ENCODE assay signal across 21 cellular contexts in genomic region chr17:59601130-59601529, GRCh38. TPM values are rescaled to one million over a fixed set of nuclear protein-coding genes. Genes with fewer than 3 reads are reported as not detected.
DNase-seq lines count a peak whose midpoint lies in the region; ATAC-seq and TF ChIP-seq lines count a peak whose summit lies in the region.
"Had no signal": no experiment of that assay in that cellular context is flagged by ENCODE, and none has a peak within 500 bp of the region (broad histone marks: within the 10 kb centered on the region; RNA-seq: fewer than 3 reads in every experiment).

No MANE protein-coding gene starts in this region.

- no peaks in the 10 kb centered on the region for H3K36me3 ChIP-seq in mucosa of descending colon (ENCODE audit: low read depth)
- H3K36me3 ChIP-seq: breast epithelium had no signal

- H3K27ac Mint-ChIP-seq in activated naive CD4-positive, alpha-beta T cell treated with anti-CD3 and anti-CD28 coated beads, Interleukin-2, amount 50 U/mL, for 72 hours, result peak overlapping the region; percentile 12 to 92
- H3K27ac Mint-ChIP-seq in stimulated activated effector memory CD8-positive, alpha-beta T cell treated with anti-CD3 and anti-CD28 coated beads, Interleukin-12 subunit alpha, Interleukin-12 subunit beta, amount 100 ng/mL, for 72 hours, result no peak overlapping the region
- H3K27ac Mint-ChIP-seq: GM23338 had no signal

- H3K36me3 Mint-ChIP-seq in activated naive CD4-positive, alpha-beta T cell treated with anti-CD3 and anti-CD28 coated beads, Interleukin-2, amount 50 U/mL, for 72 hours, result peaks cover 0 to 31% of the 10 kb centered on the region in 2 donors
- H3K36me3 Mint-ChIP-seq in stimulated activated effector memory CD8-positive, alpha-beta T cell treated with anti-CD3 and anti-CD28 coated beads, Interleukin-12 subunit alpha, Interleukin-12 subunit beta, amount 100 ng/mL, for 72 hours, result peaks cover 64% of the 10 kb centered on the region

- no peaks in the 10 kb centered on the region for H3K9me3 ChIP-seq in mucosa of descending colon
- H3K9me3 ChIP-seq: breast epithelium, pancreas, suprapubic skin had no signal

- DNase-seq in activated naive CD4-positive, alpha-beta T cell treated with anti-CD3 and anti-CD28 coated beads, Interleukin-2, amount 50 U/mL, for 72 hours (ENCODE audit: low spot score in 2 of 2), result peak in 1 of 2 donors; percentile 50
- DNase-seq in activated naive CD4-positive, alpha-beta T cell treated with anti-CD3 and anti-CD28 coated beads, Interleukin-2, amount 50 U/mL, for 16 hours, result no peak
- no peak for DNase-seq in stimulated activated effector memory CD8-positive, alpha-beta T cell treated with anti-CD3 and anti-CD28 coated beads, Interleukin-12 subunit alpha, Interleukin-12 subunit beta, amount 100 ng/mL, for 72 hours (ENCODE audit: low spot score in 2 of 2)
- DNase-seq in mucosa of descending colon (no peak), DMS53 treated with DMSO at 0.1 percent for 48 hours (lab: John Stamatoyannopoulos, UW; ENCODE audit: unreplicated experiment) (no peak), ecto neural progenitor cell (ENCODE audit: low spot score) (no peak)
- DNase-seq: CD8-positive, alpha-beta memory T cell; DND-41; hippocampal formation; KG1; mammary epithelial cell; naive B cell; NCI-H2029; NK-92 treated with Interleukin-12 subunit alpha and Interleukin-12 subunit beta, amount 100 ng/mL, for 24 hours; pancreas; SW 1271 had no signal

- ATAC-seq in activated naive CD4-positive, alpha-beta T cell treated with anti-CD3 and anti-CD28 coated beads, Interleukin-2, amount 50 U/mL, for 72 hours, result peak; percentile 92 to 100
- ATAC-seq in GM18870 (IDR thresholded peaks at IDR 0.05; ENCODE audit: unreplicated experiment), result peak; percentile 58
- ATAC-seq in HG03575 (IDR thresholded peaks at IDR 0.05; ENCODE audit: extremely low read depth, insufficient number of reproducible peaks, low FRiP score, unreplicated experiment), result peak; percentile 39
- peak; percentile 98 for ATAC-seq in stimulated activated effector memory CD8-positive, alpha-beta T cell treated with anti-CD3 and anti-CD28 coated beads, Interleukin-12 subunit alpha, Interleukin-12 subunit beta, amount 100 ng/mL, for 72 hours
- ATAC-seq in mucosa of descending colon, result no peak
- ATAC-seq: GM23338, pancreas had no signal

- H3K9me3 Mint-ChIP-seq in activated naive CD4-positive, alpha-beta T cell treated with anti-CD3 and anti-CD28 coated beads, Interleukin-2, amount 50 U/mL, for 72 hours, result no peaks in the 10 kb centered on the region
- H3K9me3 Mint-ChIP-seq in stimulated activated effector memory CD8-positive, alpha-beta T cell treated with anti-CD3 and anti-CD28 coated beads, Interleukin-12 subunit alpha, Interleukin-12 subunit beta, amount 100 ng/mL, for 72 hours, result no peaks in the 10 kb centered on the region
- H3K9me3 Mint-ChIP-seq: CD8-positive, alpha-beta memory T cell; GM23338; naive B cell had no signal

- no peak overlapping the region for H3K4me3 Mint-ChIP-seq in stimulated activated effector memory CD8-positive, alpha-beta T cell treated with anti-CD3 and anti-CD28 coated beads, Interleukin-12 subunit alpha, Interleukin-12 subunit beta, amount 100 ng/mL, for 72 hours
- H3K4me3 Mint-ChIP-seq: CD8-positive, alpha-beta memory T cell; GM23338; naive B cell had no signal

- H3K4me3 ChIP-seq in mucosa of descending colon, result no peak overlapping the region
- H3K4me3 ChIP-seq: breast epithelium, GM23338, pancreas, suprapubic skin had no signal

- no peak for TF ChIP-seq CTCF in mucosa of descending colon (IDR thresholded peaks at IDR 0.05)

- peaks cover 14% of the 10 kb centered on the region for H3K4me1 Mint-ChIP-seq in stimulated activated effector memory CD8-positive, alpha-beta T cell treated with anti-CD3 and anti-CD28 coated beads, Interleukin-12 subunit alpha, Interleukin-12 subunit beta, amount 100 ng/mL, for 72 hours
- H3K4me1 Mint-ChIP-seq: CD8-positive, alpha-beta memory T cell had no signal

- no peaks in the 10 kb centered on the region for H3K4me1 ChIP-seq in mucosa of descending colon (ENCODE audit: low read depth)
- H3K4me1 ChIP-seq: breast epithelium, pancreas, suprapubic skin had no signal

- intact Hi-C loops in mucosa of descending colon (cut with DNase I, micrococcal nuclease), result no loop called here

RNA-seq across cellular contexts. Expression of gene CLTC, which starts 18.6 kb away (rescaled TPM):
- total RNA-seq in activated naive CD4-positive, alpha-beta T cell treated with anti-CD3 and anti-CD28 coated beads, Interleukin-2, amount 50 U/mL, for 72 hours, result 100 to 1,000 TPM; 156 to 184 TPM
- total RNA-seq in mucosa of descending colon, result 100 to 1,000 TPM; 264 to 306 (median 286) TPM

RNA-seq across cellular contexts. Expression of gene DHX40, which starts 35.7 kb away (rescaled TPM):
- 10 to 100 TPM; 16.4 to 33.1 TPM for total RNA-seq in activated naive CD4-positive, alpha-beta T cell treated with anti-CD3 and anti-CD28 coated beads, Interleukin-2, amount 50 U/mL, for 72 hours
- 10 to 100 TPM; 18.1 to 27.8 (median 19.8) TPM for total RNA-seq in mucosa of descending colon
